13 cellular contexts compared by ENCODE assay signal in genomic region chr12:127588224-127588623, GRCh38.
DNase-seq lines count a peak whose midpoint lies in the region; ATAC-seq and TF ChIP-seq lines count a peak whose summit lies in the region.
"Had no signal": no experiment of that assay in that cellular context is flagged by ENCODE, and none has a peak within 500 bp of the region (broad histone marks: within the 10 kb centered on the region; RNA-seq: fewer than 3 reads in every experiment).

No MANE protein-coding gene starts in this region.

- H3K27ac Mint-ChIP-seq in activated CD8-positive, alpha-beta T cell treated with anti-CD3 and anti-CD28 coated beads for 36 hours = no peak overlapping the region
- H3K27ac Mint-ChIP-seq: activated B cell treated with CpG ODN at 0.5 μM for 24 hours; activated naive CD8-positive, alpha-beta T cell treated with anti-CD3 and anti-CD28 coated beads, Interleukin-2, amount 10 ng/mL, durations not matched to agents 7 days and 5 days; CD14-positive monocyte had no signal

- POLR2A ChIA-PET in activated CD8-positive, alpha-beta T cell treated with anti-CD3 and anti-CD28 coated beads for 36 hours (lab: Charles Lee) = no interaction called here

- H3K27me3 ChIP-seq in mesenchymal stem cell (ENCODE audit: control insufficient read depth in 1 of 2, insufficient read depth in 1 of 2, low read length in 2 of 2) = no peaks in the 10 kb centered on the region
- no peaks in the 10 kb centered on the region for H3K27me3 ChIP-seq in upper lobe of right lung
- no peaks in the 10 kb centered on the region for H3K27me3 ChIP-seq in smooth muscle cell (ENCODE audit: low read depth)

- no peak overlapping the region for H3K4me2 ChIP-seq in mesenchymal stem cell (ENCODE audit: low read length, poor library complexity, severe bottlenecking)
- no peak overlapping the region for H3K4me2 ChIP-seq in smooth muscle cell

- no peak overlapping the region for H2BK12ac ChIP-seq in mesenchymal stem cell (ENCODE audit: low read length in 2 of 2)

- H3K36me3 ChIP-seq in mesenchymal stem cell (ENCODE audit: control insufficient read depth in 1 of 2, insufficient read depth in 2 of 2, low read depth in 1 of 2, low read length in 2 of 2) = no peaks in the 10 kb centered on the region
- no peaks in the 10 kb centered on the region for H3K36me3 ChIP-seq in upper lobe of right lung
- no peaks in the 10 kb centered on the region for H3K36me3 ChIP-seq in smooth muscle cell (ENCODE audit: low read depth)
- H3K36me3 ChIP-seq: prostate gland had no signal

- H3K79me1 ChIP-seq in mesenchymal stem cell (replicated peaks; ENCODE audit: low read length, poor library complexity, severe bottlenecking) = no peaks in the 10 kb centered on the region

- no peaks in the 10 kb centered on the region for H3K4me1 Mint-ChIP-seq in activated CD8-positive, alpha-beta T cell treated with anti-CD3 and anti-CD28 coated beads for 36 hours (ENCODE audit: low read depth)
- H3K4me1 Mint-ChIP-seq: activated B cell treated with CpG ODN at 0.5 μM for 24 hours; activated naive CD8-positive, alpha-beta T cell treated with anti-CD3 and anti-CD28 coated beads, Interleukin-2, amount 10 ng/mL, durations not matched to agents 7 days and 5 days; CD14-positive monocyte had no signal

- H2BK120ac ChIP-seq in mesenchymal stem cell (ENCODE audit: low read depth, low read length) = no peak overlapping the region

- no peaks in the 10 kb centered on the region for H3K36me3 Mint-ChIP-seq in activated CD8-positive, alpha-beta T cell treated with anti-CD3 and anti-CD28 coated beads for 36 hours (ENCODE audit: low read depth)
- H3K36me3 Mint-ChIP-seq: activated naive CD8-positive, alpha-beta T cell treated with anti-CD3 and anti-CD28 coated beads, Interleukin-2, amount 10 ng/mL, durations not matched to agents 7 days and 5 days; CD14-positive monocyte had no signal

- no peaks in the 10 kb centered on the region for H4K20me1 ChIP-seq in smooth muscle cell (ENCODE audit: low read depth)

- no peak overlapping the region for H3K4ac ChIP-seq in mesenchymal stem cell (ENCODE audit: low read depth in 1 of 2, low read length in 2 of 2)

- no peaks in the 10 kb centered on the region for H3F3A ChIP-seq in smooth muscle cell (ENCODE audit: low read depth)

- H3K4me3 Mint-ChIP-seq in activated CD8-positive, alpha-beta T cell treated with anti-CD3 and anti-CD28 coated beads for 36 hours = no peak overlapping the region
- H3K4me3 Mint-ChIP-seq: activated B cell treated with CpG ODN at 0.5 μM for 24 hours; activated naive CD8-positive, alpha-beta T cell treated with anti-CD3 and anti-CD28 coated beads, Interleukin-2, amount 10 ng/mL, durations not matched to agents 7 days and 5 days; CD14-positive monocyte had no signal

- H4K8ac ChIP-seq in mesenchymal stem cell (ENCODE audit: low read length) = no peak overlapping the region

- no peaks in the 10 kb centered on the region for H3K79me2 ChIP-seq in smooth muscle cell (ENCODE audit: low read depth)

- 53% methylated on average over 7 of the region's 7 CpGs for WGBS in mesenchymal stem cell
- WGBS in smooth muscle cell (ENCODE audit: low lambda C conversion rate) = 76% methylated on average over 7 of the region's 7 CpGs

- H4K91ac ChIP-seq in mesenchymal stem cell (ENCODE audit: low read length) = no peak overlapping the region

- H3K4me1 ChIP-seq in mesenchymal stem cell (ENCODE audit: control insufficient read depth, insufficient read depth, low read depth, low read length) (peaks cover 7% of the 10 kb centered on the region), upper lobe of right lung (no peaks in the 10 kb centered on the region), smooth muscle cell (ENCODE audit: low read depth) (no peaks in the 10 kb centered on the region)
- H3K4me1 ChIP-seq: prostate gland had no signal

- CTCF ChIA-PET in activated CD8-positive, alpha-beta T cell treated with anti-CD3 and anti-CD28 coated beads for 36 hours (lab: Charles Lee) = no interaction called here

- H3K23ac ChIP-seq in mesenchymal stem cell (ENCODE audit: low read length in 2 of 2) = no peak overlapping the region

- no peak for ATAC-seq in upper lobe of right lung
- no peak for ATAC-seq in activated CD8-positive, alpha-beta T cell treated with anti-CD3 and anti-CD28 coated beads for 36 hours
- no peak for ATAC-seq in GM19328 (IDR thresholded peaks at IDR 0.05; ENCODE audit: unreplicated experiment)

- H3K4me3 ChIP-seq in AG09309 (ENCODE audit: control insufficient read depth, low read depth, low read length) = no peak overlapping the region
- H3K4me3 ChIP-seq in cardiac fibroblast (replicated peaks in 1 of 2; ENCODE audit: low read depth in 2 of 2, low read length in 2 of 2) = no peak overlapping the region
- H3K4me3 ChIP-seq in mesenchymal stem cell (ENCODE audit: insufficient read depth in 1 of 2, low read depth in 1 of 2, low read length in 2 of 2) = no peak overlapping the region
- H3K4me3 ChIP-seq in upper lobe of right lung = no peak overlapping the region
- H3K4me3 ChIP-seq in smooth muscle cell = no peak overlapping the region
- H3K4me3 ChIP-seq: dorsolateral prefrontal cortex, prostate gland had no signal

- H3K27ac ChIP-seq in mesenchymal stem cell (ENCODE audit: low read length, poor library complexity, severe bottlenecking) = no peak overlapping the region
- H3K27ac ChIP-seq in upper lobe of right lung = no peak overlapping the region
- no peak overlapping the region for H3K27ac ChIP-seq in smooth muscle cell (ENCODE audit: low read depth)
- H3K27ac ChIP-seq: dorsolateral prefrontal cortex, prostate gland had no signal

- intact Hi-C loops in upper lobe of right lung (cut with DNase I) = no loop called here
- intact Hi-C loops in activated CD8-positive, alpha-beta T cell treated with anti-CD3 and anti-CD28 coated beads for 36 hours (cut with micrococcal nuclease) = no loop called here

- TF ChIP-seq CTCF in AG09309 (IDR thresholded peaks at IDR 0.05; ENCODE audit: control insufficient read depth, insufficient read depth, low read depth, low read length, missing control alignments) (no peak), cardiac fibroblast (IDR thresholded peaks at IDR 0.05; ENCODE audit: low read depth, low read length) (no peak), upper lobe of right lung (IDR thresholded peaks at IDR 0.05) (no peak), smooth muscle cell (IDR thresholded peaks at IDR 0.05; ENCODE audit: borderline replicate concordance, insufficient read depth, poor library complexity, severe bottlenecking) (no peak)
- no peak for TF ChIP-seq CTCF in activated CD8-positive, alpha-beta T cell treated with anti-CD3 and anti-CD28 coated beads for 36 hours (IDR thresholded peaks at IDR 0.05)

- H3K9me3 ChIP-seq in mesenchymal stem cell (ENCODE audit: control insufficient read depth, low read length) = peaks cover 8% of the 10 kb centered on the region
- no peaks in the 10 kb centered on the region for H3K9me3 ChIP-seq in upper lobe of right lung
- H3K9me3 ChIP-seq in smooth muscle cell (replicated peaks; ENCODE audit: low read depth) = no peaks in the 10 kb centered on the region
- H3K9me3 ChIP-seq: prostate gland had no signal

- H3K14ac ChIP-seq in mesenchymal stem cell (ENCODE audit: low read length in 2 of 2) = no peak overlapping the region

- no peak overlapping the region for H2BK5ac ChIP-seq in mesenchymal stem cell (ENCODE audit: low read depth, low read length, poor library complexity, severe bottlenecking)

- H3K9ac ChIP-seq in mesenchymal stem cell (ENCODE audit: low read length) = peak overlapping the region; percentile 10
- no peak overlapping the region for H3K9ac ChIP-seq in smooth muscle cell (ENCODE audit: low read depth)

- no peak overlapping the region for H3K18ac ChIP-seq in mesenchymal stem cell (ENCODE audit: low read depth in 1 of 2, low read length in 2 of 2)

- DNase-seq in AG09309 (ENCODE audit: low read depth) = peak; percentile 96
- DNase-seq in HS-5 (ENCODE audit: low read depth) = peak; percentile 87
- peak; percentile 14 to 90 for DNase-seq in cardiac fibroblast (ENCODE audit: low read depth in 2 of 2)
- DNase-seq in mesenchymal stem cell = peak; percentile 51
- no peak for DNase-seq in upper lobe of right lung
- DNase-seq in activated CD8-positive, alpha-beta T cell treated with anti-CD3 and anti-CD28 coated beads for 36 hours = no peak
- DNase-seq in smooth muscle cell (lab: John Stamatoyannopoulos, UW; ENCODE audit: unreplicated experiment) = no peak
- DNase-seq: activated B cell treated with CpG ODN at 0.5 μM for 24 hours; activated naive CD8-positive, alpha-beta T cell treated with anti-CD3 and anti-CD28 coated beads, Interleukin-2, amount 10 ng/mL, durations not matched to agents 7 days and 5 days; dorsolateral prefrontal cortex had no signal

- H2AFZ ChIP-seq in mesenchymal stem cell (ENCODE audit: low read depth, low read length) = no peak overlapping the region
- no peak overlapping the region for H2AFZ ChIP-seq in smooth muscle cell (ENCODE audit: low read depth)

- H3K9me3 Mint-ChIP-seq in activated CD8-positive, alpha-beta T cell treated with anti-CD3 and anti-CD28 coated beads for 36 hours = peaks cover 7% of the 10 kb centered on the region
- H3K9me3 Mint-ChIP-seq: activated B cell treated with CpG ODN at 0.5 μM for 24 hours had no signal

- H3K27me3 Mint-ChIP-seq in activated CD8-positive, alpha-beta T cell treated with anti-CD3 and anti-CD28 coated beads for 36 hours = no peaks in the 10 kb centered on the region
- H3K27me3 Mint-ChIP-seq: activated B cell treated with CpG ODN at 0.5 μM for 24 hours; activated naive CD8-positive, alpha-beta T cell treated with anti-CD3 and anti-CD28 coated beads, Interleukin-2, amount 10 ng/mL, durations not matched to agents 7 days and 5 days had no signal

- no peak overlapping the region for H2BK15ac ChIP-seq in mesenchymal stem cell (ENCODE audit: low read depth, poor library complexity, severe bottlenecking)

- no peak overlapping the region for H2AK5ac ChIP-seq in mesenchymal stem cell (ENCODE audit: low read length, severe bottlenecking)

Comparison
In these comparisons a context has a peak if more than half of its experiments do, and no peak if none do; other contexts are left out.
1. DNase-seq: peak in AG09309 (single experiment), HS-5 (single experiment), cardiac fibroblast (2 of 2) and mesenchymal stem cell (single experiment); none in upper lobe of right lung (single experiment), activated CD8-positive, alpha-beta T cell treated with anti-CD3 and anti-CD28 coated beads for 36 hours (single experiment) and smooth muscle cell (single experiment).